In genomic region chr17:10003705-10004104, GRCh38 we compare ENCODE assay signal across 18 cellular contexts.
A peak's percentile ranks its signal among the peaks of the same experiment; 100 is the strongest.
DNase-seq lines count a peak whose midpoint lies in the region; ATAC-seq and TF ChIP-seq lines count a peak whose summit lies in the region.
"Had no signal": no experiment of that assay in that cellular context is flagged by ENCODE, and none has a peak within 500 bp of the region (broad histone marks: within the 10 kb centered on the region; RNA-seq: fewer than 3 reads in every experiment).

No MANE protein-coding gene starts in this region.

- peak overlapping the region; percentile 24 for H3K23ac ChIP-seq in mesendoderm (ENCODE audit: low read length)

- H4K5ac ChIP-seq in mesendoderm (ENCODE audit: low read length) = no peak overlapping the region

- H3K27ac Mint-ChIP-seq in endothelial cell (ENCODE audit: unreplicated experiment) = no peak overlapping the region
- H3K27ac Mint-ChIP-seq in activated naive CD8-positive, alpha-beta T cell treated with anti-CD3 and anti-CD28 coated beads for 36 hours = no peak overlapping the region
- H3K27ac Mint-ChIP-seq: CD4-positive, alpha-beta memory T cell; HFFc6 had no signal

- H3K9me2 ChIP-seq in GM23248 (ENCODE audit: insufficient read depth) = no peaks in the 10 kb centered on the region

- H3K4me3 ChIP-seq in GM23248 (no peak overlapping the region), mesendoderm (ENCODE audit: low read length) (no peak overlapping the region)

- H3K4me3 Mint-ChIP-seq in endothelial cell (ENCODE audit: unreplicated experiment) = no peak overlapping the region
- H3K4me3 Mint-ChIP-seq in activated naive CD8-positive, alpha-beta T cell treated with anti-CD3 and anti-CD28 coated beads for 36 hours = no peak overlapping the region
- H3K4me3 Mint-ChIP-seq: CD4-positive, alpha-beta memory T cell; HFFc6 had no signal

- H3K9ac ChIP-seq in GM23248 = no peak overlapping the region
- no peak overlapping the region for H3K9ac ChIP-seq in mesendoderm (ENCODE audit: low read length)

- no peak overlapping the region for H2BK120ac ChIP-seq in mesendoderm (ENCODE audit: low read depth, low read length)

- DNase-seq in GM23248 (peak; percentile 13), mesendoderm (no peak), sciatic nerve (ENCODE audit: low spot score) (peak; percentile 27), endothelial cell (ENCODE audit: low spot score) (no peak), GM19238 (ENCODE audit: insufficient read length, low spot score) (no peak)
- no peak for DNase-seq in activated naive CD8-positive, alpha-beta T cell treated with anti-CD3 and anti-CD28 coated beads for 36 hours
- DNase-seq: 8988T; C1 segment of cervical spinal cord; Calu3; CD4-positive, alpha-beta memory T cell; COR-L47; DMS53; DMS79 treated with DMSO at 0.1 percent for 48 hours; GF-D8; H7; HFFc6 had no signal

- in situ Hi-C loops in GM23248 (cut with MboI) = no loop called here

- ATAC-seq in sciatic nerve = no peak
- no peak for ATAC-seq in HG03571 (IDR thresholded peaks at IDR 0.05; ENCODE audit: unreplicated experiment)
- ATAC-seq: HCT116 had no signal

- H3K27me3 ChIP-seq in GM23248 (replicated peaks; ENCODE audit: insufficient read depth) = no peaks in the 10 kb centered on the region
- H3K27me3 ChIP-seq in mesendoderm (ENCODE audit: insufficient read depth, low read length, poor library complexity) = no peaks in the 10 kb centered on the region

- WGBS in GM23248 (ENCODE audit: low coverage in 1 of 2, low lambda C conversion rate in 2 of 2, missing lambda C conversion rate in 2 of 2), 2 experiments = 68 to 75% methylated on average over 7 of the region's 7 CpGs
- WGBS in mesendoderm (ENCODE audit: extremely low coverage, insufficient coverage, low lambda C conversion rate) = no CpG with 5 or more reads among the region's 7 CpGs

- no peak overlapping the region for H2BK15ac ChIP-seq in mesendoderm (replicated peaks; ENCODE audit: low read depth)

- intact Hi-C loops in sciatic nerve (cut with DNase I) = no loop called here

- peak overlapping the region; percentile 42 for H3K56ac ChIP-seq in mesendoderm (ENCODE audit: low read length)

- H3K36me3 Mint-ChIP-seq in endothelial cell (ENCODE audit: low read depth, unreplicated experiment) = no peaks in the 10 kb centered on the region
- no peaks in the 10 kb centered on the region for H3K36me3 Mint-ChIP-seq in activated naive CD8-positive, alpha-beta T cell treated with anti-CD3 and anti-CD28 coated beads for 36 hours
- H3K36me3 Mint-ChIP-seq: CD4-positive, alpha-beta memory T cell had no signal

- peaks cover 3% of the 10 kb centered on the region for H3K79me1 ChIP-seq in mesendoderm (ENCODE audit: low read length)

- H2AK5ac ChIP-seq in mesendoderm (ENCODE audit: low read length) = no peak overlapping the region

- H3K4ac ChIP-seq in mesendoderm (ENCODE audit: low read depth, low read length) = no peak overlapping the region

- H3K36me3 ChIP-seq in GM23248 (ENCODE audit: low read depth) (no peaks in the 10 kb centered on the region), mesendoderm (ENCODE audit: control insufficient read depth, insufficient read depth, low read length) (no peaks in the 10 kb centered on the region)

- no peak for TF ChIP-seq CTCF in endothelial cell (IDR thresholded peaks at IDR 0.05; ENCODE audit: unreplicated experiment)

- no peaks in the 10 kb centered on the region for H3K9me3 Mint-ChIP-seq in endothelial cell (ENCODE audit: unreplicated experiment)
- no peaks in the 10 kb centered on the region for H3K9me3 Mint-ChIP-seq in activated naive CD8-positive, alpha-beta T cell treated with anti-CD3 and anti-CD28 coated beads for 36 hours
- H3K9me3 Mint-ChIP-seq: HFFc6 had no signal

- H3K4me2 ChIP-seq in GM23248 (ENCODE audit: unreplicated experiment) (no peak overlapping the region), mesendoderm (ENCODE audit: low read length) (no peak overlapping the region)

- no peak overlapping the region for H2BK5ac ChIP-seq in mesendoderm (ENCODE audit: low read length)

- no peak overlapping the region for H3K18ac ChIP-seq in mesendoderm (ENCODE audit: low read length)

- no peaks in the 10 kb centered on the region for H3K9me3 ChIP-seq in GM23248 (ENCODE audit: low read depth)

- H4K8ac ChIP-seq in mesendoderm (ENCODE audit: low read depth, low read length) = no peak overlapping the region

- H3K27me3 Mint-ChIP-seq in endothelial cell (ENCODE audit: unreplicated experiment) = peaks cover 3% of the 10 kb centered on the region
- H3K27me3 Mint-ChIP-seq in activated naive CD8-positive, alpha-beta T cell treated with anti-CD3 and anti-CD28 coated beads for 36 hours = no peaks in the 10 kb centered on the region
- H3K27me3 Mint-ChIP-seq: CD4-positive, alpha-beta memory T cell had no signal

- H2AFZ ChIP-seq in GM23248 = no peak overlapping the region

- H3K27ac ChIP-seq in GM23248 (no peak overlapping the region), mesendoderm (ENCODE audit: low read depth, low read length) (no peak overlapping the region)

- H3K79me2 ChIP-seq in GM23248 (ENCODE audit: insufficient read depth) (no peaks in the 10 kb centered on the region), mesendoderm (ENCODE audit: control insufficient read depth, insufficient read depth, low read length) (no peaks in the 10 kb centered on the region)

- H4K20me1 ChIP-seq in GM23248 (ENCODE audit: insufficient read depth) = no peaks in the 10 kb centered on the region

- H3K4me1 Mint-ChIP-seq in endothelial cell (ENCODE audit: unreplicated experiment) = peaks cover 16% of the 10 kb centered on the region
- no peaks in the 10 kb centered on the region for H3K4me1 Mint-ChIP-seq in activated naive CD8-positive, alpha-beta T cell treated with anti-CD3 and anti-CD28 coated beads for 36 hours
- H3K4me1 Mint-ChIP-seq: CD4-positive, alpha-beta memory T cell had no signal

- H3F3A ChIP-seq in GM23248 (ENCODE audit: insufficient read depth) = no peaks in the 10 kb centered on the region

- H3K4me1 ChIP-seq in GM23248 (ENCODE audit: insufficient read depth) (peaks cover 4% of the 10 kb centered on the region), mesendoderm (ENCODE audit: control insufficient read depth, low read depth, low read length) (peaks cover 10% of the 10 kb centered on the region)

Comparison
In these comparisons a context has a peak if more than half of its experiments do, and no peak if none do; other contexts are left out.
1. DNase-seq: peak in GM23248 (single experiment) and sciatic nerve (single experiment); none in mesendoderm (single experiment), endothelial cell (single experiment), activated naive CD8-positive, alpha-beta T cell treated with anti-CD3 and anti-CD28 coated beads for 36 hours (single experiment) and GM19238 (single experiment).